Comparison of ENCODE assay signal across 1 cellular context in the genomic region with DNA sequence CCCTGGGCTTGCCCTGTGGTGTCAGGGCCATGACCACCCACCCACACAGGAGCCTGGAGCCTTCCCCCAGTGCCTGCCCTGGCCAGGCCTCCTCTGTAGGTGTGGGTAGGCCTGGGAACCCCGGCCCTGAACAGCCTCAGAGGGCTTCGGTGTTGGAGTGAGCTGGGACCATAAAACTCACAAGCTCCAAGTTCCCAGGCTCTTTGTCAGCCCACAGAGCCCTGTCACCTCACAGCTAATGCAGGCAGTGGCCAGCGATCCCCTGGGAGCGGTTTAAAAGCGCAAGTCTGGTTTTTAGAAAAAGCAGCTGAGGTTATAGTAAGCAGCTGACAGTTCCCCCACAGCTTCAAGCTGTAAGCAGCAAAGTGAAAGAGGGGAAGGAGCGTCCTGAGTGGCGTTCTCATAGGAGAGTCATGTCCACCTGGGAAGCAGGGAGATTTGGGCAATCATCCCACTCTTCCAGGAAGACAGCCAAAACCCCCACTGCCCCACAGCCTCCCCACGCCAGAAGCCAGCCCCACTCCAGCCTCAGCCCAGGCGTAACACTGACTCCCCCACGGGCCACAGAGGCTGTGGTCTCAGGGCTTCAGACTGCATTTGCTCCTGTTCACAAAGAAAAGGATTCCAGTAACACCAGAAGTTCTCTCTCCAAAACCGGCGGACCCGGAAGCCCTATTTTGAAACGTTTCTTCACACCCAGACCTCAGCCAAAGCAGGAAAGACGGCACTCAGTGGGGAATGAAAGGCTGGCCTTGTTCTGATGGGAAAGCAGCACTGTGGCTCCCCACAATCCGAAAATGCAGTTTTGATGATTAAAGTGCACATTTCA.
TF ChIP-seq lines count a peak whose summit lies in the region.

No MANE protein-coding gene starts in this region.

TF ChIP-seq in GM12878, 131 proteins besides CTCF, POLR2A, EP300 and RAD21 (continues in another document):
- no peak for TF ChIP-seq ETV6 (conservative IDR thresholded peaks at IDR 0.05 in 1 of 2, IDR thresholded peaks at IDR 0.05 in 1 of 2; ENCODE audit: borderline replicate concordance in 1 of 2, low read depth in 1 of 2)
- no peak for TF ChIP-seq NR2C2 (IDR thresholded peaks at IDR 0.05; ENCODE audit: borderline replicate concordance, control insufficient read depth, insufficient read length, low read depth)
- TF ChIP-seq ZNF592 (IDR thresholded peaks at IDR 0.05): no peak
- TF ChIP-seq RFX5 (IDR thresholded peaks at IDR 0.05; ENCODE audit: low read depth, low read length): no peak
- TF ChIP-seq BCL3 (IDR thresholded peaks at IDR 0.05; ENCODE audit: borderline replicate concordance, insufficient read depth, low read depth, low read length, poor library complexity, severe bottlenecking): no peak
- TF ChIP-seq NFXL1 (IDR thresholded peaks at IDR 0.05; ENCODE audit: borderline replicate concordance): no peak
- TF ChIP-seq USF2 (IDR thresholded peaks at IDR 0.05; ENCODE audit: borderline replicate concordance, low read depth, low read length): no peak
- TF ChIP-seq BCL11A (IDR thresholded peaks at IDR 0.05; ENCODE audit: low read depth, low read length): peak; percentile 66; the same call in 1 of the 2 replicates
- TF ChIP-seq MAX (IDR thresholded peaks at IDR 0.05; ENCODE audit: low read depth, low read length): no peak
- peak; percentile 89; the same call in 1 of the 2 replicates for TF ChIP-seq TCF12 (IDR thresholded peaks at IDR 0.05; ENCODE audit: low read depth, low read length)
- no peak for TF ChIP-seq CEBPB (IDR thresholded peaks at IDR 0.05; ENCODE audit: borderline replicate concordance in 1 of 2, low read depth in 2 of 2, low read length in 2 of 2)
- peak; percentile 39 to 57; a peak in 2 of 4 replicates for TF ChIP-seq BHLHE40 (IDR thresholded peaks at IDR 0.05; ENCODE audit: borderline replicate concordance in 1 of 2, low read depth in 2 of 2, low read length in 1 of 2)
- TF ChIP-seq ZZZ3 (IDR thresholded peaks at IDR 0.05; ENCODE audit: control insufficient read depth, insufficient read length, low read depth): no peak
- TF ChIP-seq TCF3 (IDR thresholded peaks at IDR 0.05; ENCODE audit: borderline replicate concordance, insufficient read depth, low read depth, low read length): no peak
- TF ChIP-seq TARDBP (IDR thresholded peaks at IDR 0.05; ENCODE audit: borderline replicate concordance): no peak
- no peak for TF ChIP-seq SKIL (IDR thresholded peaks at IDR 0.05; ENCODE audit: low read depth, poor library complexity, severe bottlenecking)
- TF ChIP-seq ZNF384 (IDR thresholded peaks at IDR 0.05; ENCODE audit: borderline replicate concordance, low read depth, low read length): peak; percentile 32; the same call in 1 of the 2 replicates
- 0 out of 2 replicates have a peak, but pooled peaks have one; percentile 43 for TF ChIP-seq PAX5 (IDR thresholded peaks at IDR 0.05; ENCODE audit: borderline replicate concordance, low read depth, low read length)
- TF ChIP-seq HDAC6 (IDR thresholded peaks at IDR 0.05; ENCODE audit: unreplicated experiment): no peak
- no peak for TF ChIP-seq ZNF207 (IDR thresholded peaks at IDR 0.05; ENCODE audit: borderline replicate concordance)
- TF ChIP-seq, protein P1, sequence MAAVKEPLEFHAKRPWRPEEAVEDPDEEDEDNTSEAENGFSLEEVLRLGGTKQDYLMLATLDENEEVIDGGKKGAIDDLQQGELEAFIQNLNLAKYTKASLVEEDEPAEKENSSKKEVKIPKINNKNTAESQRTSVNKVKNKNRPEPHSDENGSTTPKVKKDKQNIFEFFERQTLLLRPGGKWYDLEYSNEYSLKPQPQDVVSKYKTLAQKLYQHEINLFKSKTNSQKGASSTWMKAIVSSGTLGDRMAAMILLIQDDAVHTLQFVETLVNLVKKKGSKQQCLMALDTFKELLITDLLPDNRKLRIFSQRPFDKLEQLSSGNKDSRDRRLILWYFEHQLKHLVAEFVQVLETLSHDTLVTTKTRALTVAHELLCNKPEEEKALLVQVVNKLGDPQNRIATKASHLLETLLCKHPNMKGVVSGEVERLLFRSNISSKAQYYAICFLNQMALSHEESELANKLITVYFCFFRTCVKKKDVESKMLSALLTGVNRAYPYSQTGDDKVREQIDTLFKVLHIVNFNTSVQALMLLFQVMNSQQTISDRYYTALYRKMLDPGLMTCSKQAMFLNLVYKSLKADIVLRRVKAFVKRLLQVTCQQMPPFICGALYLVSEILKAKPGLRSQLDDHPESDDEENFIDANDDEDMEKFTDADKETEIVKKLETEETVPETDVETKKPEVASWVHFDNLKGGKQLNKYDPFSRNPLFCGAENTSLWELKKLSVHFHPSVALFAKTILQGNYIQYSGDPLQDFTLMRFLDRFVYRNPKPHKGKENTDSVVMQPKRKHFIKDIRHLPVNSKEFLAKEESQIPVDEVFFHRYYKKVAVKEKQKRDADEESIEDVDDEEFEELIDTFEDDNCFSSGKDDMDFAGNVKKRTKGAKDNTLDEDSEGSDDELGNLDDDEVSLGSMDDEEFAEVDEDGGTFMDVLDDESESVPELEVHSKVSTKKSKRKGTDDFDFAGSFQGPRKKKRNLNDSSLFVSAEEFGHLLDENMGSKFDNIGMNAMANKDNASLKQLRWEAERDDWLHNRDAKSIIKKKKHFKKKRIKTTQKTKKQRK (IDR thresholded peaks at IDR 0.05; ENCODE audit: low read depth, low read length): no peak
- TF ChIP-seq BRCA1 (IDR thresholded peaks at IDR 0.05; ENCODE audit: low read depth, low read length): no peak
- TF ChIP-seq, protein P2, sequence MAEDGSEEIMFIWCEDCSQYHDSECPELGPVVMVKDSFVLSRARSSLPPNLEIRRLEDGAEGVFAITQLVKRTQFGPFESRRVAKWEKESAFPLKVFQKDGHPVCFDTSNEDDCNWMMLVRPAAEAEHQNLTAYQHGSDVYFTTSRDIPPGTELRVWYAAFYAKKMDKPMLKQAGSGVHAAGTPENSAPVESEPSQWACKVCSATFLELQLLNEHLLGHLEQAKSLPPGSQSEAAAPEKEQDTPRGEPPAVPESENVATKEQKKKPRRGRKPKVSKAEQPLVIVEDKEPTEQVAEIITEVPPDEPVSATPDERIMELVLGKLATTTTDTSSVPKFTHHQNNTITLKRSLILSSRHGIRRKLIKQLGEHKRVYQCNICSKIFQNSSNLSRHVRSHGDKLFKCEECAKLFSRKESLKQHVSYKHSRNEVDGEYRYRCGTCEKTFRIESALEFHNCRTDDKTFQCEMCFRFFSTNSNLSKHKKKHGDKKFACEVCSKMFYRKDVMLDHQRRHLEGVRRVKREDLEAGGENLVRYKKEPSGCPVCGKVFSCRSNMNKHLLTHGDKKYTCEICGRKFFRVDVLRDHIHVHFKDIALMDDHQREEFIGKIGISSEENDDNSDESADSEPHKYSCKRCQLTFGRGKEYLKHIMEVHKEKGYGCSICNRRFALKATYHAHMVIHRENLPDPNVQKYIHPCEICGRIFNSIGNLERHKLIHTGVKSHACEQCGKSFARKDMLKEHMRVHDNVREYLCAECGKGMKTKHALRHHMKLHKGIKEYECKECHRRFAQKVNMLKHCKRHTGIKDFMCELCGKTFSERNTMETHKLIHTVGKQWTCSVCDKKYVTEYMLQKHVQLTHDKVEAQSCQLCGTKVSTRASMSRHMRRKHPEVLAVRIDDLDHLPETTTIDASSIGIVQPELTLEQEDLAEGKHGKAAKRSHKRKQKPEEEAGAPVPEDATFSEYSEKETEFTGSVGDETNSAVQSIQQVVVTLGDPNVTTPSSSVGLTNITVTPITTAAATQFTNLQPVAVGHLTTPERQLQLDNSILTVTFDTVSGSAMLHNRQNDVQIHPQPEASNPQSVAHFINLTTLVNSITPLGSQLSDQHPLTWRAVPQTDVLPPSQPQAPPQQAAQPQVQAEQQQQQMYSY (CRISPR knock-in tag; IDR thresholded peaks at IDR 0.05): no peak
- peak; percentile 76 for TF ChIP-seq CUX1 (IDR thresholded peaks at IDR 0.05; ENCODE audit: insufficient replicate concordance, low read depth, low read length)
- TF ChIP-seq ZSCAN29 (IDR thresholded peaks at IDR 0.05): no peak
- TF ChIP-seq DPF2 (IDR thresholded peaks at IDR 0.05): 0 out of 2 replicates have a peak, but pooled peaks have one; percentile 35
